8 cellular contexts compared by ENCODE assay signal in the genomic region with DNA sequence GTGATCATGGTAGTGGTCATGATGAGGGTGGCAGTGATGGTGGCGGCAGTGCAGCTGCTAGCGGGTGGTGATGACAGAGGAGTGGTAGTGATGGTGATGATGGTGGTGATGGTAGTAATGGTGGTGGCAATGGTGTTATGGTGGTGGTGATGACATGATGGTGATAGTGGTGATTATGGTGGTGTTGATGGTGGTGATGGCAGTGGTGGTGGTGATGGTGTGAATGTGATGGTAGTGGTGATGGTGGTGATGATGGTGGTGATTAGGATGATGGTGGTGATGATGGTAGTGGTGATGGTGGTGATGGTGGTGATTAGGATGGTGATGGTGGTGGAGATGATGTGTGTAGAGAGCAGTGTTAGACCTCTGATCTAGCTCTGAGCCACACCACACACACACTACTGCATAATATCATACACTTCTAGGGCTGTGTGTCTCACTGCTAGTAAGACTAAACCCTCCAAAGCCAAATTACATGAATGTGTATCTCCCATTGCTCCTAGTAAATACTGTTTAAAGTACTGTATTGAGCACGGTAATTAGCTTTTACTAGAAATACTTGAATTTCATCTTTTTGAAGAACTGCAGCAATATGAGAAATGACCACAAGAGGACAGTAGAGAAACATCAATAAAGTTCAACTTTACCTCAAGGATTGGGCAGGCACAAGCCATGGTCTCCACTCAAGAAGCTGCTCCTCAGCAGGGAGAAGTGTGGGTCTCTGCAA. TPM values are rescaled to one million over a fixed set of nuclear protein-coding genes. Genes with fewer than 3 reads are reported as not detected.
DNase-seq lines count a peak whose midpoint lies in the region; ATAC-seq and TF ChIP-seq lines count a peak whose summit lies in the region.

No MANE protein-coding gene starts in this region.

- H3K9ac ChIP-seq in OCI-LY3 (ENCODE audit: low read length), result no peak overlapping the region

- H3K36me3 ChIP-seq in BE2C, result no peaks in the 10 kb centered on the region
- H3K36me3 ChIP-seq in OCI-LY3 (replicated peaks; ENCODE audit: low read depth, low read length), result peaks cover 6% of the 10 kb centered on the region

- peaks cover 7% of the 10 kb centered on the region for H3K4me1 ChIP-seq in BE2C
- H3K4me1 ChIP-seq in OCI-LY3 (ENCODE audit: low read length), result no peaks in the 10 kb centered on the region

- no peak overlapping the region for H3K4me3 ChIP-seq in BE2C (ENCODE audit: low read depth, low read length)
- no peak overlapping the region for H3K4me3 ChIP-seq in OCI-LY3 (ENCODE audit: low read length)
- no peak overlapping the region for H3K4me3 ChIP-seq in epithelial cell of proximal tubule (ENCODE audit: low read depth, low read length)

- no peak overlapping the region for H3K4me2 ChIP-seq in OCI-LY3 (ENCODE audit: low read length)

- H2AFZ ChIP-seq in OCI-LY3 (ENCODE audit: low read depth, low read length), result no peak overlapping the region

- no peak for ATAC-seq in HG03097 (IDR thresholded peaks at IDR 0.05; ENCODE audit: low FRiP score, unreplicated experiment)
- no peak for ATAC-seq in HG03442 (IDR thresholded peaks at IDR 0.05; ENCODE audit: unreplicated experiment)
- no peak for ATAC-seq in GM21528 (IDR thresholded peaks at IDR 0.05; ENCODE audit: low FRiP score, unreplicated experiment)

- H3K9me3 Mint-ChIP-seq in osteocyte (ENCODE audit: unreplicated experiment), result no peaks in the 10 kb centered on the region

- 0 out of 2 replicates have a peak, but pooled peaks cover 3% of the 10 kb centered on the region for H4K20me1 ChIP-seq in OCI-LY3 (ENCODE audit: insufficient read depth, low read length)

- H3K36me3 Mint-ChIP-seq in osteocyte (ENCODE audit: unreplicated experiment), result peaks cover 4% of the 10 kb centered on the region

- peak; percentile 41 for DNase-seq in BE2C
- peak; percentile 42 for DNase-seq in GM20000 (ENCODE audit: low spot score)
- DNase-seq in epithelial cell of proximal tubule (ENCODE audit: low read depth), result no peak
- DNase-seq in osteocyte (ENCODE audit: extremely low spot score, unreplicated experiment), result no peak

- H3K9me3 ChIP-seq in BE2C, result peaks cover 3% of the 10 kb centered on the region; the same call in 1 of the 2 replicates
- H3K9me3 ChIP-seq in OCI-LY3 (ENCODE audit: insufficient read depth, low read length), result no peaks in the 10 kb centered on the region

- no peak overlapping the region for H3K27ac Mint-ChIP-seq in osteocyte (ENCODE audit: unreplicated experiment)

- TF ChIP-seq CTCF in BE2C (IDR thresholded peaks at IDR 0.05; ENCODE audit: low read depth, low read length) (peak; percentile 92), GM20000 (IDR thresholded peaks at IDR 0.05; ENCODE audit: extremely low read depth, missing control alignments) (peak; percentile 64), OCI-LY3 (IDR thresholded peaks at IDR 0.05; ENCODE audit: low read depth, low read length) (peak; percentile 95), epithelial cell of proximal tubule (conservative IDR thresholded peaks at IDR 0.05; ENCODE audit: low read depth, low read length) (peak; percentile 80), osteocyte (IDR thresholded peaks at IDR 0.05) (peak; percentile 72)

- peaks cover 5% of the 10 kb centered on the region for H3K79me2 ChIP-seq in OCI-LY3 (ENCODE audit: low read length)

- no peak overlapping the region for H3K27ac ChIP-seq in OCI-LY3 (ENCODE audit: low read length)

- no peaks in the 10 kb centered on the region for H3K4me1 Mint-ChIP-seq in osteocyte (ENCODE audit: unreplicated experiment)

- H3K27me3 ChIP-seq in BE2C (no peaks in the 10 kb centered on the region), OCI-LY3 (ENCODE audit: low read depth, low read length) (no peaks in the 10 kb centered on the region)

- no peak overlapping the region for H3K4me3 Mint-ChIP-seq in osteocyte (ENCODE audit: unreplicated experiment)

- no peaks in the 10 kb centered on the region for H3K27me3 Mint-ChIP-seq in osteocyte (ENCODE audit: unreplicated experiment)

RNA-seq across cellular contexts. Expression of a gene that starts 28.8 kb away (rescaled TPM):
- 181 TPM for polyA plus RNA-seq in BE2C (2012; ENCODE audit: insufficient read depth, insufficient read length, low read depth)
- total RNA-seq in epithelial cell of proximal tubule, result 79.9 and 109 TPM in 2 replicates
- total RNA-seq in osteocyte, result 102 and 120 TPM in 2 replicates

RNA-seq across cellular contexts. Expression of a gene that starts 57.2 kb away (rescaled TPM):
- polyA plus RNA-seq in BE2C (2012; ENCODE audit: insufficient read depth, insufficient read length, low read depth), result not detected
- total RNA-seq in epithelial cell of proximal tubule (not detected in 2 replicates), osteocyte (0.08 TPM in 1 of 2 replicates, not detected in the other)

Comparison
In these comparisons a context has a peak if more than half of its experiments do, and no peak if none do; other contexts are left out.
1. DNase-seq: peak in BE2C (single experiment) and GM20000 (single experiment); none in epithelial cell of proximal tubule (single experiment) and osteocyte (single experiment).
2. Peak in every context shown above with its lines, with median percentiles within 50 percentile points of each other: CTCF ChIP-seq.